ENCODE assay signal across 10 cellular contexts in genomic region chr15:93031557-93032384, GRCh38. TPM values are rescaled to one million over a fixed set of nuclear protein-coding genes. Genes with fewer than 3 reads are reported as not detected.
A peak's percentile ranks its signal among the peaks of the same experiment; 100 is the strongest.
DNase-seq lines count a peak whose midpoint lies in the region; ATAC-seq and TF ChIP-seq lines count a peak whose summit lies in the region.
"Not testable (repeated sequence)": the region's sequence is repeated elsewhere in the genome, so short reads cannot be mapped to it uniquely, and the experiment has no call there.
"Had no signal": no experiment of that assay in that cellular context is flagged by ENCODE, and none has a peak within 500 bp of the region (broad histone marks: within the 10 kb centered on the region; RNA-seq: fewer than 3 reads in every experiment).

No MANE protein-coding gene starts in this region.

- not testable (repeated sequence) for H3K9me3 Mint-ChIP-seq in activated B cell treated with CpG ODN at 0.5 μM for 24 hours; activated T-helper 1 cell treated with anti-CD3 and anti-CD28 coated beads, Interleukin-12 subunit alpha, Interleukin-12 subunit beta, Interleukin-2, Interleukin-4 antibody, amounts not matched to agents 30 ng/mL and 10 ng/mL and 1 ng/mL, durations not matched to agents 14 hours and 24 hours and 36 hours; brain
- H3K9me3 Mint-ChIP-seq in glutamatergic neuron (ENCODE audit: unreplicated experiment): peaks cover 12% of the 10 kb centered on the region

- intact Hi-C loops in activated B cell treated with CpG ODN at 0.5 μM for 24 hours (cut with micrococcal nuclease) (loop anchor here (2.0 to 10.0 kb wide), 2 partner anchors 1089 to 1293 kb away; no protein-coding TSS in a partner anchor), posterior vena cava (cut with DNase I) (loop anchor here in 1 of 2 donors (10.0 kb wide), 3 partner anchors 953 to 1283 kb away; no protein-coding TSS in a partner anchor)
- intact Hi-C loops in activated T-helper 1 cell treated with anti-CD3 and anti-CD28 coated beads, Interleukin-12 subunit alpha, Interleukin-12 subunit beta, Interleukin-2, Interleukin-4 antibody, amounts not matched to agents 30 ng/mL and 10 ng/mL and 1 ng/mL, durations not matched to agents 14 hours and 24 hours and 36 hours (cut with micrococcal nuclease): loop anchor here (5.0 kb wide), 1 partner anchor 966 kb away; no protein-coding TSS in a partner anchor

- not testable (repeated sequence) for H3K27me3 ChIP-seq in BLaER1, suprapubic skin

- H4K20me1 ChIP-seq in BLaER1: peaks cover 24% of the 10 kb centered on the region

- not testable (repeated sequence) for H3K27ac ChIP-seq in BLaER1, suprapubic skin

- H3K36me3 Mint-ChIP-seq in activated B cell treated with CpG ODN at 0.5 μM for 24 hours (ENCODE audit: low read depth); activated T-helper 1 cell treated with anti-CD3 and anti-CD28 coated beads, Interleukin-12 subunit alpha, Interleukin-12 subunit beta, Interleukin-2, Interleukin-4 antibody, amounts not matched to agents 30 ng/mL and 10 ng/mL and 1 ng/mL, durations not matched to agents 14 hours and 24 hours and 36 hours (ENCODE audit: low read depth); brain; glutamatergic neuron (ENCODE audit: unreplicated experiment): not testable (repeated sequence)

- not testable (repeated sequence) for TF ChIP-seq POLR2A in suprapubic skin (IDR thresholded peaks at IDR 0.05)

- not testable (repeated sequence) for TF ChIP-seq CTCF in activated B cell treated with CpG ODN at 0.5 μM for 24 hours (IDR thresholded peaks at IDR 0.05); brain (conservative IDR thresholded peaks at IDR 0.05); glutamatergic neuron (IDR thresholded peaks at IDR 0.05; ENCODE audit: partially characterized antibody, unreplicated experiment); suprapubic skin (IDR thresholded peaks at IDR 0.05)

- H3K27me3 Mint-ChIP-seq in activated B cell treated with CpG ODN at 0.5 μM for 24 hours; activated T-helper 1 cell treated with anti-CD3 and anti-CD28 coated beads, Interleukin-12 subunit alpha, Interleukin-12 subunit beta, Interleukin-2, Interleukin-4 antibody, amounts not matched to agents 30 ng/mL and 10 ng/mL and 1 ng/mL, durations not matched to agents 14 hours and 24 hours and 36 hours (ENCODE audit: insufficient read depth); brain: not testable (repeated sequence)
- peaks cover 15% of the 10 kb centered on the region for H3K27me3 Mint-ChIP-seq in glutamatergic neuron (ENCODE audit: unreplicated experiment)

- not testable (repeated sequence) for TF ChIP-seq EP300 in suprapubic skin (IDR thresholded peaks at IDR 0.05)

- CTCF ChIA-PET in activated B cell treated with CpG ODN at 0.5 μM for 24 hours (lab: Charles Lee): interaction anchor here (1.5 kb wide), 1 partner anchor 1293 kb away, joined by 4 read pairs; no protein-coding TSS in a partner anchor

- ATAC-seq in activated B cell treated with CpG ODN at 0.5 μM for 24 hours (ENCODE audit: low read depth): not testable (repeated sequence)

- not testable (repeated sequence) for H3K4me3 Mint-ChIP-seq in activated B cell treated with CpG ODN at 0.5 μM for 24 hours; activated T-helper 1 cell treated with anti-CD3 and anti-CD28 coated beads, Interleukin-12 subunit alpha, Interleukin-12 subunit beta, Interleukin-2, Interleukin-4 antibody, amounts not matched to agents 30 ng/mL and 10 ng/mL and 1 ng/mL, durations not matched to agents 14 hours and 24 hours and 36 hours; brain; glutamatergic neuron (ENCODE audit: unreplicated experiment)

- H3K4me3 ChIP-seq in BLaER1, suprapubic skin: not testable (repeated sequence)

- WGBS in suprapubic skin: 87% methylated on average over 9 of the region's 44 CpGs

- H3K36me3 ChIP-seq in BLaER1: peaks cover 21% of the 10 kb centered on the region
- H3K36me3 ChIP-seq in suprapubic skin: not testable (repeated sequence)

- H3K4me1 Mint-ChIP-seq in activated B cell treated with CpG ODN at 0.5 μM for 24 hours: peaks cover 10% of the 10 kb centered on the region
- peaks cover 22% of the 10 kb centered on the region for H3K4me1 Mint-ChIP-seq in activated T-helper 1 cell treated with anti-CD3 and anti-CD28 coated beads, Interleukin-12 subunit alpha, Interleukin-12 subunit beta, Interleukin-2, Interleukin-4 antibody, amounts not matched to agents 30 ng/mL and 10 ng/mL and 1 ng/mL, durations not matched to agents 14 hours and 24 hours and 36 hours (ENCODE audit: low read depth)
- H3K4me1 Mint-ChIP-seq in brain: peaks cover 62% of the 10 kb centered on the region
- H3K4me1 Mint-ChIP-seq in glutamatergic neuron (ENCODE audit: low read depth, unreplicated experiment): peaks cover 33% of the 10 kb centered on the region

- not testable (repeated sequence) for H3K27ac Mint-ChIP-seq in activated B cell treated with CpG ODN at 0.5 μM for 24 hours
- peak overlapping the region; percentile 8 for H3K27ac Mint-ChIP-seq in activated T-helper 1 cell treated with anti-CD3 and anti-CD28 coated beads, Interleukin-12 subunit alpha, Interleukin-12 subunit beta, Interleukin-2, Interleukin-4 antibody, amounts not matched to agents 30 ng/mL and 10 ng/mL and 1 ng/mL, durations not matched to agents 14 hours and 24 hours and 36 hours
- H3K27ac Mint-ChIP-seq in brain (peak overlapping the region in 3 of 5 experiments; percentile 32 to 68 (median 47)), glutamatergic neuron (ENCODE audit: unreplicated experiment) (peak overlapping the region; percentile 62)

- peaks cover 83% of the 10 kb centered on the region for H3K4me1 ChIP-seq in BLaER1
- H3K4me1 ChIP-seq in suprapubic skin: peaks cover 44% of the 10 kb centered on the region

- H3K9me3 ChIP-seq in BLaER1, suprapubic skin: not testable (repeated sequence)

- POLR2A ChIA-PET in activated B cell treated with CpG ODN at 0.5 μM for 24 hours (lab: Charles Lee): not testable (repeated sequence)

- not testable (repeated sequence) for H3K9ac ChIP-seq in BLaER1

- H3K4me2 ChIP-seq in BLaER1: peak overlapping the region; percentile 79

- DNase-seq in activated B cell treated with CpG ODN at 0.5 μM for 24 hours (peak; percentile 15), mesenteric fat pad (ENCODE audit: low spot score) (peak; percentile 57), posterior vena cava (ENCODE audit: low spot score) (peak; percentile 72), suprapubic skin (ENCODE audit: low spot score in 2 of 2) (peak; percentile 58 to 70)
- DNase-seq in activated T-helper 1 cell treated with anti-CD3 and anti-CD28 coated beads, Interleukin-12 subunit alpha, Interleukin-12 subunit beta, Interleukin-2, Interleukin-4 antibody, amounts not matched to agents 30 ng/mL and 10 ng/mL and 1 ng/mL, durations not matched to agents 14 hours and 24 hours and 36 hours (ENCODE audit: low spot score); glutamatergic neuron: not testable (repeated sequence)

RNA-seq across cellular contexts. Expression of gene RGMA, which starts 57.2 kb away (rescaled TPM):
- total RNA-seq in activated B cell treated with CpG ODN at 0.5 μM for 24 hours (not detected in 2 replicates), glutamatergic neuron (ENCODE audit: unreplicated experiment) (56.6 TPM), mesenteric fat pad (16.5 TPM), posterior vena cava (10 to 100 TPM; 20.3 to 33.9 TPM), suprapubic skin (10 to 100 TPM; 11.1 to 18.7 (median 15.6) TPM)
- total RNA-seq in activated T-helper 1 cell treated with anti-CD3 and anti-CD28 coated beads, Interleukin-12 subunit alpha, Interleukin-12 subunit beta, Interleukin-2, Interleukin-4 antibody, amounts not matched to agents 30 ng/mL and 10 ng/mL and 1 ng/mL, durations not matched to agents 14 hours and 24 hours and 36 hours: 0.34 and 0.54 TPM in 2 replicates
- polyA plus RNA-seq in brain (ENCODE audit: insufficient read depth, low read depth, low replicate concordance): 57.8 TPM
- total RNA-seq: HT-29 had no signal
- polyA plus RNA-seq: CD8-positive, alpha-beta memory T cell had no signal
